In genomic region chr11:17388609-17389204, GRCh38 we compare ENCODE assay signal across 9 cellular contexts. TPM values are rescaled to one million over a fixed set of nuclear protein-coding genes. Genes with fewer than 3 reads are reported as not detected.
DNase-seq lines count a peak whose midpoint lies in the region; ATAC-seq and TF ChIP-seq lines count a peak whose summit lies in the region.
"Had no signal": no experiment of that assay in that cellular context is flagged by ENCODE, and none has a peak within 500 bp of the region (broad histone marks: within the 10 kb centered on the region; RNA-seq: fewer than 3 reads in every experiment).

KCNJ11 (minus strand) TSS chr11:17388659; CDS start chr11:17388091, 568 bp downstream.

- H3K27ac ChIP-seq in CD4-positive, alpha-beta T cell (ENCODE audit: low read depth, low read length): no peak within 1 kb of the TSS
- no peak within 1 kb of the TSS for H3K27ac ChIP-seq in HL-60 (replicated peaks)
- H3K27ac ChIP-seq in iPS-18a (ENCODE audit: low read length): no peak within 1 kb of the TSS

- peak within 1 kb of the TSS; percentile 52 for H3K4me3 ChIP-seq in HL-60 (replicated peaks; ENCODE audit: insufficient read depth, low read length)
- H3K4me3 ChIP-seq in iPS-18a (ENCODE audit: low read length): peak within 1 kb of the TSS; percentile 55

- no peaks in the 10 kb centered on the region for H3K9me3 Mint-ChIP-seq in CD4-positive, alpha-beta T cell
- no peaks in the 10 kb centered on the region for H3K9me3 Mint-ChIP-seq in activated naive CD4-positive, alpha-beta T cell treated with anti-CD3 and anti-CD28 coated beads, Interleukin-2, amount 50 U/mL, for 72 hours
- no peaks in the 10 kb centered on the region for H3K9me3 Mint-ChIP-seq in stimulated activated memory B cell treated with anti-CD40 and anti-IgM and Interleukin-4, amounts not matched to agents 10 μg/mL and 1 μg/mL and 100 μg/mL, for 72 hours

- H3K4me3 Mint-ChIP-seq in CD4-positive, alpha-beta T cell: peak within 1 kb of the TSS; percentile 93
- peak within 1 kb of the TSS; percentile 86 for H3K4me3 Mint-ChIP-seq in stimulated activated memory B cell treated with anti-CD40 and anti-IgM and Interleukin-4, amounts not matched to agents 10 μg/mL and 1 μg/mL and 100 μg/mL, for 72 hours

- H3K4me1 Mint-ChIP-seq in CD4-positive, alpha-beta T cell (ENCODE audit: low read depth): no peaks in the 10 kb centered on the region
- H3K4me1 Mint-ChIP-seq in stimulated activated memory B cell treated with anti-CD40 and anti-IgM and Interleukin-4, amounts not matched to agents 10 μg/mL and 1 μg/mL and 100 μg/mL, for 72 hours: peaks cover 67% of the 10 kb centered on the region

- CTCF ChIA-PET in CD4-positive, alpha-beta T cell (lab: Charles Lee): interaction anchor here (1.0 to 1.7 kb wide), 3 partner anchors 35 to 139 kb away, joined by 3 to 7 read pairs (median 3); no protein-coding TSS in a partner anchor

- no peaks in the 10 kb centered on the region for H3K36me3 ChIP-seq in iPS-18a (ENCODE audit: control insufficient read depth, low read depth, low read length)

- no peaks in the 10 kb centered on the region for H3K9me3 ChIP-seq in CD4-positive, alpha-beta T cell (ENCODE audit: control insufficient read depth, low read length)
- no peaks in the 10 kb centered on the region for H3K9me3 ChIP-seq in iPS-18a (ENCODE audit: control insufficient read depth, low read depth, low read length)

- H3K4me1 ChIP-seq in iPS-18a (ENCODE audit: control insufficient read depth, low read depth, low read length): peaks cover 4% of the 10 kb centered on the region

- intact Hi-C loops in CD4-positive, alpha-beta T cell (cut with DNase I, micrococcal nuclease): loop anchor here in 1 of 2 experiments (5.0 kb wide), 1 partner anchor 111 kb away; the partner anchor contains the start of gene NUCB2

- H3K27me3 ChIP-seq in CD4-positive, alpha-beta T cell (ENCODE audit: control insufficient read depth, insufficient read depth, low read length): no peaks in the 10 kb centered on the region
- H3K27me3 ChIP-seq in HL-60 (ENCODE audit: insufficient read depth, poor library complexity, severe bottlenecking) (peaks cover 2% of the 10 kb centered on the region), iPS-18a (ENCODE audit: control insufficient read depth, insufficient read depth, low read length) (no peaks in the 10 kb centered on the region)

- DNase-seq in CD4-positive, alpha-beta T cell: peak in 1 of 10 experiments; percentile 19
- DNase-seq in HL-60 (ENCODE audit: low read depth in 1 of 2, low spot score in 1 of 2): no peak
- DNase-seq in activated naive CD4-positive, alpha-beta T cell treated with anti-CD3 and anti-CD28 coated beads, Interleukin-2, amount 50 U/mL, for 72 hours (ENCODE audit: low spot score in 2 of 2): peak in 1 of 2 donors; percentile 9
- DNase-seq in OCI-M2 (lab: John Stamatoyannopoulos, UW; ENCODE audit: unreplicated experiment): no peak
- no peak for DNase-seq in activated CD8-positive, alpha-beta memory T cell treated with anti-CD3 and anti-CD28 coated beads for 24 hours

- H3K27me3 Mint-ChIP-seq in CD4-positive, alpha-beta T cell: no peaks in the 10 kb centered on the region
- no peaks in the 10 kb centered on the region for H3K27me3 Mint-ChIP-seq in stimulated activated memory B cell treated with anti-CD40 and anti-IgM and Interleukin-4, amounts not matched to agents 10 μg/mL and 1 μg/mL and 100 μg/mL, for 72 hours

- peak within 1 kb of the TSS; percentile 58 for H3K27ac Mint-ChIP-seq in CD4-positive, alpha-beta T cell
- no peak within 1 kb of the TSS for H3K27ac Mint-ChIP-seq in activated naive CD4-positive, alpha-beta T cell treated with anti-CD3 and anti-CD28 coated beads, Interleukin-2, amount 50 U/mL, for 72 hours
- H3K27ac Mint-ChIP-seq in stimulated activated memory B cell treated with anti-CD40 and anti-IgM and Interleukin-4, amounts not matched to agents 10 μg/mL and 1 μg/mL and 100 μg/mL, for 72 hours: peak within 1 kb of the TSS; percentile 83

- no peak for TF ChIP-seq CTCF in CD4-positive, alpha-beta T cell (IDR thresholded peaks at IDR 0.05)
- TF ChIP-seq CTCF in HL-60 (IDR thresholded peaks at IDR 0.05; ENCODE audit: insufficient read depth, low read length): no peak

- peak; percentile 58 for ATAC-seq in CD4-positive, alpha-beta T cell (ENCODE audit: poor library complexity)
- peak; percentile 37 for ATAC-seq in GM19452 (IDR thresholded peaks at IDR 0.05; ENCODE audit: unreplicated experiment)
- peak; percentile 62 to 70 for ATAC-seq in activated naive CD4-positive, alpha-beta T cell treated with anti-CD3 and anti-CD28 coated beads, Interleukin-2, amount 50 U/mL, for 72 hours
- ATAC-seq in stimulated activated memory B cell treated with anti-CD40 and anti-IgM and Interleukin-4, amounts not matched to agents 10 μg/mL and 1 μg/mL and 100 μg/mL, for 72 hours: peak; percentile 62

- POLR2A ChIA-PET in CD4-positive, alpha-beta T cell (lab: Charles Lee): interaction anchor here (0.6 to 1.0 kb wide), 3 partner anchors 35 to 310 kb away, joined by 3 to 4 read pairs (median 3); no protein-coding TSS in a partner anchor

- H3K36me3 Mint-ChIP-seq in CD4-positive, alpha-beta T cell (ENCODE audit: low read depth): no peaks in the 10 kb centered on the region
- no peaks in the 10 kb centered on the region for H3K36me3 Mint-ChIP-seq in activated naive CD4-positive, alpha-beta T cell treated with anti-CD3 and anti-CD28 coated beads, Interleukin-2, amount 50 U/mL, for 72 hours
- peaks cover 31% of the 10 kb centered on the region for H3K36me3 Mint-ChIP-seq in stimulated activated memory B cell treated with anti-CD40 and anti-IgM and Interleukin-4, amounts not matched to agents 10 μg/mL and 1 μg/mL and 100 μg/mL, for 72 hours

- H3K9ac ChIP-seq in iPS-18a (ENCODE audit: low read length): no peak within 1 kb of the TSS

RNA-seq across cellular contexts. Expression of gene KCNJ11, which starts in this region (rescaled TPM):
- total RNA-seq in CD4-positive, alpha-beta T cell: under 1 TPM in 1 of 2 experiments, not detected in 1; 0.08 TPM
- under 1 TPM in 1 of 2 donors, not detected in 1; 0.43 TPM for total RNA-seq in activated naive CD4-positive, alpha-beta T cell treated with anti-CD3 and anti-CD28 coated beads, Interleukin-2, amount 50 U/mL, for 72 hours
- total RNA-seq: M059J had no signal

Comparison
In these comparisons a context has a peak if more than half of its experiments do, and no peak if none do; other contexts are left out.
1. Peak in ATAC-seq in CD4-positive, alpha-beta T cell; RNA of the gene not detected or under 1 TPM.
2. Peak in ATAC-seq in activated naive CD4-positive, alpha-beta T cell treated with anti-CD3 and anti-CD28 coated beads, Interleukin-2, amount 50 U/mL, for 72 hours; RNA of the gene not detected or under 1 TPM.
3. H3K27ac Mint-ChIP-seq: peak in CD4-positive, alpha-beta T cell (single experiment) and stimulated activated memory B cell treated with anti-CD40 and anti-IgM and Interleukin-4, amounts not matched to agents 10 μg/mL and 1 μg/mL and 100 μg/mL, for 72 hours (single experiment); none in activated naive CD4-positive, alpha-beta T cell treated with anti-CD3 and anti-CD28 coated beads, Interleukin-2, amount 50 U/mL, for 72 hours (0 of 2).
4. Peak in every context shown above with its lines, with median percentiles within 50 percentile points of each other: ATAC-seq.